17 cellular contexts compared by ENCODE assay signal in genomic region chr5:10518352-10518751, GRCh38. TPM values are rescaled to one million over a fixed set of nuclear protein-coding genes. Genes with fewer than 3 reads are reported as not detected.
A peak's percentile ranks its signal among the peaks of the same experiment; 100 is the strongest.
DNase-seq lines count a peak whose midpoint lies in the region; ATAC-seq and TF ChIP-seq lines count a peak whose summit lies in the region.
"Had no signal": no experiment of that assay in that cellular context is flagged by ENCODE, and none has a peak within 500 bp of the region (broad histone marks: within the 10 kb centered on the region; RNA-seq: fewer than 3 reads in every experiment).

No MANE protein-coding gene starts in this region.

- H3K27me3 ChIP-seq in MG63 (no peaks in the 10 kb centered on the region), heart left ventricle (no peaks in the 10 kb centered on the region)

- no peaks in the 10 kb centered on the region for H3K4me1 Mint-ChIP-seq in activated CD8-positive, alpha-beta T cell treated with anti-CD3 and anti-CD28 coated beads for 36 hours (ENCODE audit: low read depth)
- H3K4me1 Mint-ChIP-seq: activated CD4-positive, alpha-beta T cell treated with anti-CD3 and anti-CD28 coated beads, Interleukin-2, amount 10 ng/mL, durations not matched to agents 24 days and 14 days had no signal

- peaks cover 4% of the 10 kb centered on the region for H3K9me3 Mint-ChIP-seq in activated CD8-positive, alpha-beta T cell treated with anti-CD3 and anti-CD28 coated beads for 36 hours

- H3K9me3 ChIP-seq in MG63 (peaks cover 6% of the 10 kb centered on the region), heart left ventricle (peaks cover 0 to 6% (median 0%) of the 10 kb centered on the region in 12 donors)

- no peak overlapping the region for H3K27ac Mint-ChIP-seq in activated CD8-positive, alpha-beta T cell treated with anti-CD3 and anti-CD28 coated beads for 36 hours
- H3K27ac Mint-ChIP-seq: activated CD4-positive, alpha-beta T cell treated with anti-CD3 and anti-CD28 coated beads, Interleukin-2, amount 10 ng/mL, durations not matched to agents 24 days and 14 days; activated naive CD8-positive, alpha-beta T cell had no signal

- CTCF ChIA-PET in activated CD8-positive, alpha-beta T cell treated with anti-CD3 and anti-CD28 coated beads for 36 hours (lab: Charles Lee) = no interaction called here

- POLR2A ChIA-PET in activated CD8-positive, alpha-beta T cell treated with anti-CD3 and anti-CD28 coated beads for 36 hours (lab: Charles Lee) = interaction anchor here (0.6 kb wide), 1 partner anchor 242 kb away, joined by 3 read pairs; the partner anchor contains the start of gene DAP

- H3K4me1 ChIP-seq in heart left ventricle = peaks cover 0 to 6% (median 0%) of the 10 kb centered on the region in 12 donors
- H3K4me1 ChIP-seq: parathyroid adenoma had no signal

- H3K36me3 ChIP-seq in MG63 (no peaks in the 10 kb centered on the region), heart left ventricle (no peaks in the 10 kb centered on the region)

- no peaks in the 10 kb centered on the region for H3K36me3 Mint-ChIP-seq in activated CD8-positive, alpha-beta T cell treated with anti-CD3 and anti-CD28 coated beads for 36 hours (ENCODE audit: low read depth)

- no peak overlapping the region for H3K27ac ChIP-seq in heart left ventricle
- H3K27ac ChIP-seq: parathyroid adenoma had no signal

- WGBS in heart left ventricle, 4 donors = 88 to 93% (median 91%) methylated on average over 2 of the region's 2 CpGs

- TF ChIP-seq CTCF in heart left ventricle (IDR thresholded peaks at IDR 0.05) = no peak
- TF ChIP-seq CTCF in activated CD8-positive, alpha-beta T cell treated with anti-CD3 and anti-CD28 coated beads for 36 hours (IDR thresholded peaks at IDR 0.05) = no peak

- ATAC-seq in left lobe of liver (peak; percentile 52), heart left ventricle (no peak), GM21526 (IDR thresholded peaks at IDR 0.05; ENCODE audit: low FRiP score, unreplicated experiment) (no peak), GM18867 (IDR thresholded peaks at IDR 0.05; ENCODE audit: unreplicated experiment) (no peak)
- no peak for ATAC-seq in activated CD8-positive, alpha-beta T cell treated with anti-CD3 and anti-CD28 coated beads for 36 hours
- ATAC-seq: left colon had no signal

- intact Hi-C loops in heart left ventricle (cut with DNase I) = no loop called here
- intact Hi-C loops in activated CD8-positive, alpha-beta T cell treated with anti-CD3 and anti-CD28 coated beads for 36 hours (cut with micrococcal nuclease) = no loop called here

- H3K4me3 Mint-ChIP-seq in activated CD8-positive, alpha-beta T cell treated with anti-CD3 and anti-CD28 coated beads for 36 hours = no peak overlapping the region
- H3K4me3 Mint-ChIP-seq: activated CD4-positive, alpha-beta T cell treated with anti-CD3 and anti-CD28 coated beads, Interleukin-2, amount 10 ng/mL, durations not matched to agents 24 days and 14 days; activated naive CD8-positive, alpha-beta T cell had no signal

- no peak for TF ChIP-seq POLR2A in heart left ventricle (IDR thresholded peaks at IDR 0.05)

- H3K27me3 Mint-ChIP-seq in activated CD8-positive, alpha-beta T cell treated with anti-CD3 and anti-CD28 coated beads for 36 hours = no peaks in the 10 kb centered on the region

- H3K4me3 ChIP-seq in MG63 (no peak overlapping the region), heart left ventricle (no peak overlapping the region)

- DNase-seq in AG20443 (ENCODE audit: low spot score) (peak; percentile 63), MG63 (peak; percentile 41), dermis blood vessel endothelial cell (peak; percentile 46), left lobe of liver (ENCODE audit: low spot score) (no peak), heart left ventricle (no peak)
- DNase-seq in activated CD8-positive, alpha-beta T cell treated with anti-CD3 and anti-CD28 coated beads for 36 hours = no peak
- DNase-seq: activated CD4-positive, alpha-beta T cell treated with anti-CD3 and anti-CD28 coated beads, Interleukin-2, amount 10 ng/mL, durations not matched to agents 24 days and 14 days; activated T-cell treated with anti-CD3 and anti-CD28 coated beads for 4 hours; left colon; MM.1S; NCI-H2029; NCI-H524; stimulated activated CD4-positive, alpha-beta T cell treated with anti-CD3 and anti-CD28 coated beads, Interleukin-12 subunit alpha, Interleukin-12 subunit beta, amount 100 ng/mL, for 4 hours had no signal

RNA-seq across cellular contexts. Expression of gene ANKRD33B, which starts 45.5 kb away (rescaled TPM):
- total RNA-seq in MG63 (2014; rRNA removed; shearing (Covaris generic); ENCODE audit: low replicate concordance) = 9.6 and 10.4 TPM in 2 replicates
- total RNA-seq in dermis blood vessel endothelial cell (2.0 and 3.4 TPM in 2 replicates), left lobe of liver (0.45 TPM), heart left ventricle (10 to 100 TPM in 3 of 9 donors, 1 to 10 TPM in 6; 1.7 to 33.8 (median 5.2) TPM)
- polyA plus RNA-seq in heart left ventricle = 1 to 10 TPM in 1 of 2 donors, under 1 TPM in 1; 0.98 to 1.2 TPM
- total RNA-seq in activated CD8-positive, alpha-beta T cell treated with anti-CD3 and anti-CD28 coated beads for 36 hours = 10 to 100 TPM; 13.6 to 13.8 TPM

Comparison
In these comparisons a context has a peak if more than half of its experiments do, and no peak if none do; other contexts are left out.
1. DNase-seq: peak in AG20443 (single experiment), MG63 (single experiment) and dermis blood vessel endothelial cell (single experiment); none in left lobe of liver (single experiment), heart left ventricle (0 of 5) and activated CD8-positive, alpha-beta T cell treated with anti-CD3 and anti-CD28 coated beads for 36 hours (single experiment).